Comparison of ENCODE assay signal across 10 cellular contexts in genomic region chr12:91565246-91565645, GRCh38.
DNase-seq lines count a peak whose midpoint lies in the region; ATAC-seq and TF ChIP-seq lines count a peak whose summit lies in the region.
"Had no signal": no experiment of that assay in that cellular context is flagged by ENCODE, and none has a peak within 500 bp of the region (broad histone marks: within the 10 kb centered on the region; RNA-seq: fewer than 3 reads in every experiment).

No MANE protein-coding gene starts in this region.

- H3K27ac ChIP-seq in CD8-positive, alpha-beta T cell (ENCODE audit: low read depth, low read length), result no peak overlapping the region

- H3K36me3 Mint-ChIP-seq in activated CD4-positive, alpha-beta memory T cell treated with anti-CD3 and anti-CD28 coated beads for 36 hours, result no peaks in the 10 kb centered on the region
- H3K36me3 Mint-ChIP-seq in activated CD4-positive, alpha-beta memory T cell treated with anti-CD3 and anti-CD28 coated beads, Interleukin-2, amount 10 ng/mL, durations not matched to agents 7 days and 5 days (ENCODE audit: low read depth), result peaks cover 5% of the 10 kb centered on the region
- H3K36me3 Mint-ChIP-seq in mesothelial cell of epicardium, result no peaks in the 10 kb centered on the region
- H3K36me3 Mint-ChIP-seq in CD8-positive, alpha-beta T cell, result peaks cover 3% of the 10 kb centered on the region
- H3K36me3 Mint-ChIP-seq: WTC11 had no signal

- intact Hi-C loops in activated CD4-positive, alpha-beta memory T cell treated with anti-CD3 and anti-CD28 coated beads for 36 hours (cut with micrococcal nuclease), result no loop called here
- intact Hi-C loops in CD8-positive, alpha-beta T cell (cut with DNase I, micrococcal nuclease), result no loop called here

- no peak overlapping the region for H3K4me3 ChIP-seq in CD8-positive, alpha-beta T cell (ENCODE audit: low read depth, low read length)

- H3K27me3 Mint-ChIP-seq in activated CD4-positive, alpha-beta memory T cell treated with anti-CD3 and anti-CD28 coated beads for 36 hours, result no peaks in the 10 kb centered on the region
- no peaks in the 10 kb centered on the region for H3K27me3 Mint-ChIP-seq in activated CD4-positive, alpha-beta memory T cell treated with anti-CD3 and anti-CD28 coated beads, Interleukin-2, amount 10 ng/mL, durations not matched to agents 7 days and 5 days
- H3K27me3 Mint-ChIP-seq in mesothelial cell of epicardium (ENCODE audit: low read depth), result no peaks in the 10 kb centered on the region
- H3K27me3 Mint-ChIP-seq in CD8-positive, alpha-beta T cell (ENCODE audit: low read depth), result no peaks in the 10 kb centered on the region

- no peaks in the 10 kb centered on the region for H3K9me3 Mint-ChIP-seq in activated CD4-positive, alpha-beta memory T cell treated with anti-CD3 and anti-CD28 coated beads for 36 hours
- peaks cover 3% of the 10 kb centered on the region for H3K9me3 Mint-ChIP-seq in activated CD4-positive, alpha-beta memory T cell treated with anti-CD3 and anti-CD28 coated beads, Interleukin-2, amount 10 ng/mL, durations not matched to agents 7 days and 5 days
- no peaks in the 10 kb centered on the region for H3K9me3 Mint-ChIP-seq in mesothelial cell of epicardium
- H3K9me3 Mint-ChIP-seq in CD8-positive, alpha-beta T cell, result peaks cover 2% of the 10 kb centered on the region
- H3K9me3 Mint-ChIP-seq: WTC11 had no signal

- no peak overlapping the region for H3K27ac Mint-ChIP-seq in activated CD4-positive, alpha-beta memory T cell treated with anti-CD3 and anti-CD28 coated beads for 36 hours
- no peak overlapping the region for H3K27ac Mint-ChIP-seq in activated CD4-positive, alpha-beta memory T cell treated with anti-CD3 and anti-CD28 coated beads, Interleukin-2, amount 10 ng/mL, durations not matched to agents 7 days and 5 days
- H3K27ac Mint-ChIP-seq in mesothelial cell of epicardium, result peak overlapping the region; percentile 73
- H3K27ac Mint-ChIP-seq in CD8-positive, alpha-beta T cell, result no peak overlapping the region
- H3K27ac Mint-ChIP-seq: WTC11 had no signal

- no peak for TF ChIP-seq CTCF in mesothelial cell of epicardium (IDR thresholded peaks at IDR 0.05; ENCODE audit: unreplicated experiment)
- no peak for TF ChIP-seq CTCF in CD8-positive, alpha-beta T cell (IDR thresholded peaks at IDR 0.05)

- POLR2A ChIA-PET in activated CD4-positive, alpha-beta memory T cell treated with anti-CD3 and anti-CD28 coated beads for 36 hours (lab: Charles Lee), result no interaction called here
- POLR2A ChIA-PET in activated CD4-positive, alpha-beta memory T cell treated with anti-CD3 and anti-CD28 coated beads, Interleukin-2, amount 10 ng/mL, durations not matched to agents 7 days and 5 days (lab: Charles Lee), result no interaction called here
- POLR2A ChIA-PET in CD8-positive, alpha-beta T cell (lab: Charles Lee), result no interaction called here

- no peaks in the 10 kb centered on the region for H3K36me3 ChIP-seq in CD8-positive, alpha-beta T cell (ENCODE audit: insufficient read depth, low read length)

- H3K4me3 Mint-ChIP-seq in activated CD4-positive, alpha-beta memory T cell treated with anti-CD3 and anti-CD28 coated beads for 36 hours, result no peak overlapping the region
- H3K4me3 Mint-ChIP-seq in activated CD4-positive, alpha-beta memory T cell treated with anti-CD3 and anti-CD28 coated beads, Interleukin-2, amount 10 ng/mL, durations not matched to agents 7 days and 5 days, result no peak overlapping the region
- H3K4me3 Mint-ChIP-seq in mesothelial cell of epicardium, result no peak overlapping the region
- no peak overlapping the region for H3K4me3 Mint-ChIP-seq in CD8-positive, alpha-beta T cell
- H3K4me3 Mint-ChIP-seq: WTC11 had no signal

- no peak for ATAC-seq in GM19455 (IDR thresholded peaks at IDR 0.05; ENCODE audit: unreplicated experiment)
- no peak for ATAC-seq in CD8-positive, alpha-beta T cell
- ATAC-seq: WTC11 had no signal

- H3K4me1 Mint-ChIP-seq in activated CD4-positive, alpha-beta memory T cell treated with anti-CD3 and anti-CD28 coated beads for 36 hours (ENCODE audit: low read depth), result peaks cover 24% of the 10 kb centered on the region
- peaks cover 20% of the 10 kb centered on the region for H3K4me1 Mint-ChIP-seq in activated CD4-positive, alpha-beta memory T cell treated with anti-CD3 and anti-CD28 coated beads, Interleukin-2, amount 10 ng/mL, durations not matched to agents 7 days and 5 days
- H3K4me1 Mint-ChIP-seq in mesothelial cell of epicardium, result peaks cover 13% of the 10 kb centered on the region
- H3K4me1 Mint-ChIP-seq in CD8-positive, alpha-beta T cell (ENCODE audit: low read depth), result peaks cover 21% of the 10 kb centered on the region

- H3K4me1 ChIP-seq in CD8-positive, alpha-beta T cell (ENCODE audit: insufficient read depth, low read length), result peaks cover 7% of the 10 kb centered on the region

- CTCF ChIA-PET in activated CD4-positive, alpha-beta memory T cell treated with anti-CD3 and anti-CD28 coated beads for 36 hours (lab: Charles Lee), result interaction anchor here (0.6 kb wide), 1 partner anchor 212 kb away, joined by 3 read pairs; no protein-coding TSS in a partner anchor
- CTCF ChIA-PET in activated CD4-positive, alpha-beta memory T cell treated with anti-CD3 and anti-CD28 coated beads, Interleukin-2, amount 10 ng/mL, durations not matched to agents 7 days and 5 days (lab: Charles Lee), result no interaction called here
- CTCF ChIA-PET in CD8-positive, alpha-beta T cell (lab: Charles Lee), result interaction anchor here (1.5 to 2.3 kb wide), 2 partner anchors 8 to 246 kb away, joined by 3 to 7 read pairs; no protein-coding TSS in a partner anchor

- H3K9me3 ChIP-seq in CD8-positive, alpha-beta T cell (ENCODE audit: low read length), result no peaks in the 10 kb centered on the region

- no peaks in the 10 kb centered on the region for H3K27me3 ChIP-seq in CD8-positive, alpha-beta T cell (ENCODE audit: insufficient read depth, low read length)

- DNase-seq in activated CD4-positive, alpha-beta memory T cell treated with anti-CD3 and anti-CD28 coated beads for 36 hours, result peak; percentile 35
- no peak for DNase-seq in activated CD4-positive, alpha-beta memory T cell treated with anti-CD3 and anti-CD28 coated beads, Interleukin-2, amount 10 ng/mL, durations not matched to agents 7 days and 5 days
- DNase-seq in amniotic stem cell (lab: John Stamatoyannopoulos, UW), result peak; percentile 19
- DNase-seq in mesothelial cell of epicardium (ENCODE audit: low spot score in 2 of 2, unreplicated experiment in 2 of 2), result no peak
- DNase-seq in stimulated activated CD8-positive, alpha-beta memory T cell treated with anti-CD3 and anti-CD28 coated beads, Interleukin-7, amount 100 ng/mL, for 4 hours (ENCODE audit: low read depth in 2 of 2), result peak; percentile 6 to 11
- DNase-seq in DMS153 (lab: John Stamatoyannopoulos, UW), result no peak
- no peak for DNase-seq in CD8-positive, alpha-beta T cell
- DNase-seq: NCI-H1417 had no signal

Comparison
In these comparisons a context has a peak if more than half of its experiments do, and no peak if none do; other contexts are left out.
1. DNase-seq: peak in activated CD4-positive, alpha-beta memory T cell treated with anti-CD3 and anti-CD28 coated beads for 36 hours (single experiment), amniotic stem cell (single experiment) and stimulated activated CD8-positive, alpha-beta memory T cell treated with anti-CD3 and anti-CD28 coated beads, Interleukin-7, amount 100 ng/mL, for 4 hours (2 of 2); none in activated CD4-positive, alpha-beta memory T cell treated with anti-CD3 and anti-CD28 coated beads, Interleukin-2, amount 10 ng/mL, durations not matched to agents 7 days and 5 days (single experiment), mesothelial cell of epicardium (0 of 2), DMS153 (single experiment) and CD8-positive, alpha-beta T cell (0 of 7).